Comparison of ENCODE assay signal across 19 cellular contexts in genomic region chr7:39125849-39126248, GRCh38.
"Had no signal": no experiment of that assay in that cellular context is flagged by ENCODE, and none has a peak within 500 bp of the region (broad histone marks: within the 10 kb centered on the region; RNA-seq: fewer than 3 reads in every experiment).

No MANE protein-coding gene starts in this region.

- H3K36me3 Mint-ChIP-seq: immature natural killer cell; memory B cell; natural killer cell treated with Interleukin-12 subunit alpha and Interleukin-12 subunit beta and Interleukin-15 and Interleukin-18, amount 100 ng/mL, for 72 hours; type B pancreatic cell had no signal

- H3K27me3 ChIP-seq: gastroesophageal sphincter, vagina had no signal

- H3K36me3 ChIP-seq: esophagus muscularis mucosa, gastroesophageal sphincter, left ventricle myocardium inferior, lower lobe of right lung, neutrophil, vagina had no signal

- H3K27ac ChIP-seq: epithelial cell of prostate, esophagus muscularis mucosa, gastroesophageal sphincter, left ventricle myocardium inferior, lower lobe of right lung, neutrophil, vagina had no signal

- H3K4me1 Mint-ChIP-seq: memory B cell had no signal

- DNase-seq: effector memory CD8-positive, alpha-beta T cell; foreskin fibroblast; immature natural killer cell; left ventricle myocardium inferior; lower lobe of right lung; midbrain; right cardiac atrium; small intestine; stimulated activated CD4-positive, alpha-beta T cell treated with anti-CD3 and anti-CD28 coated beads, Interleukin-12 subunit alpha, Interleukin-12 subunit beta, amount 100 ng/mL, for 4 hours; stimulated activated naive CD4-positive, alpha-beta T cell had no signal

- H3K27ac Mint-ChIP-seq: dendritic cell treated with granulocyte-macrophage colony-stimulating factor and Interleukin-4, amounts not matched to agents 40 ng/mL and 50 ng/mL, for 4 days; effector memory CD8-positive, alpha-beta T cell; immature natural killer cell; memory B cell; natural killer cell treated with Interleukin-12 subunit alpha and Interleukin-12 subunit beta and Interleukin-15 and Interleukin-18, amount 100 ng/mL, for 72 hours; type B pancreatic cell had no signal

- H3K9me3 Mint-ChIP-seq: dendritic cell treated with granulocyte-macrophage colony-stimulating factor and Interleukin-4, amounts not matched to agents 40 ng/mL and 50 ng/mL, for 4 days; effector memory CD8-positive, alpha-beta T cell; immature natural killer cell; memory B cell; type B pancreatic cell had no signal

- H3K4me1 ChIP-seq: esophagus muscularis mucosa, gastroesophageal sphincter, left ventricle myocardium inferior, lower lobe of right lung, vagina had no signal

- H3K4me3 Mint-ChIP-seq: dendritic cell treated with granulocyte-macrophage colony-stimulating factor and Interleukin-4, amounts not matched to agents 40 ng/mL and 50 ng/mL, for 4 days; effector memory CD8-positive, alpha-beta T cell; immature natural killer cell; memory B cell; natural killer cell treated with Interleukin-12 subunit alpha and Interleukin-12 subunit beta and Interleukin-15 and Interleukin-18, amount 100 ng/mL, for 72 hours; type B pancreatic cell had no signal

- H3K4me3 ChIP-seq: esophagus muscularis mucosa, gastroesophageal sphincter, left ventricle myocardium inferior, lower lobe of right lung, vagina had no signal

- H3K27me3 Mint-ChIP-seq: dendritic cell treated with granulocyte-macrophage colony-stimulating factor and Interleukin-4, amounts not matched to agents 40 ng/mL and 50 ng/mL, for 4 days; type B pancreatic cell had no signal
